In genomic region chr2:160433466-160434172, GRCh38 we compare ENCODE assay signal across 12 cellular contexts. TPM values are rescaled to one million over a fixed set of nuclear protein-coding genes. Genes with fewer than 3 reads are reported as not detected.
A peak's percentile ranks its signal among the peaks of the same experiment; 100 is the strongest.
DNase-seq lines count a peak whose midpoint lies in the region; ATAC-seq and TF ChIP-seq lines count a peak whose summit lies in the region.
"Had no signal": no experiment of that assay in that cellular context is flagged by ENCODE, and none has a peak within 500 bp of the region (broad histone marks: within the 10 kb centered on the region; RNA-seq: fewer than 3 reads in every experiment).

No MANE protein-coding gene starts in this region.

- H3K27ac ChIP-seq in CD4-positive, alpha-beta T cell (ENCODE audit: low read depth, low read length): no peak overlapping the region
- no peak overlapping the region for H3K27ac ChIP-seq in right lobe of liver
- no peak overlapping the region for H3K27ac ChIP-seq in colonic mucosa
- H3K27ac ChIP-seq: WERI-Rb-1 had no signal

- peak; percentile 25 for ATAC-seq in CD4-positive, alpha-beta T cell (ENCODE audit: poor library complexity)
- ATAC-seq in activated CD8-positive, alpha-beta T cell treated with anti-CD3 and anti-CD28 coated beads, Interleukin-2, amount 10 ng/mL, durations not matched to agents 7 days and 5 days: peak; percentile 72
- peak in 3 of 4 donors; percentile 56 to 62 (median 62) for ATAC-seq in right lobe of liver
- ATAC-seq in GM21529 (IDR thresholded peaks at IDR 0.05; ENCODE audit: unreplicated experiment): no peak
- ATAC-seq in GM21619 (IDR thresholded peaks at IDR 0.05; ENCODE audit: unreplicated experiment): no peak

- H3K9ac ChIP-seq in colonic mucosa (ENCODE audit: low read depth in 2 of 2, low read length in 2 of 2): no peak overlapping the region

- no peak overlapping the region for H3K4me3 Mint-ChIP-seq in CD4-positive, alpha-beta T cell
- H3K4me3 Mint-ChIP-seq in activated CD8-positive, alpha-beta T cell treated with anti-CD3 and anti-CD28 coated beads, Interleukin-2, amount 10 ng/mL, durations not matched to agents 7 days and 5 days: no peak overlapping the region
- H3K4me3 Mint-ChIP-seq in activated CD4-positive, alpha-beta memory T cell treated with anti-CD3 and anti-CD28 coated beads for 36 hours: no peak overlapping the region
- H3K4me3 Mint-ChIP-seq: activated T-helper 1 cell treated with anti-CD3 and anti-CD28 coated beads, Interleukin-12 subunit alpha, Interleukin-12 subunit beta, Interleukin-2, Interleukin-4 antibody, amounts not matched to agents 30 ng/mL and 10 ng/mL and 1 ng/mL, durations not matched to agents 14 hours and 24 hours and 36 hours had no signal

- H3K4me1 ChIP-seq in right lobe of liver (peaks cover 0 to 11% (median 5%) of the 10 kb centered on the region in 4 donors), colonic mucosa (no peaks in the 10 kb centered on the region)

- H3K36me3 ChIP-seq in right lobe of liver (no peaks in the 10 kb centered on the region), colonic mucosa (no peaks in the 10 kb centered on the region)
- H3K36me3 ChIP-seq: WERI-Rb-1 had no signal

- H3K4me3 ChIP-seq in right lobe of liver: no peak overlapping the region
- H3K4me3 ChIP-seq in colonic mucosa: no peak overlapping the region

- CTCF ChIA-PET in CD4-positive, alpha-beta T cell (lab: Charles Lee): interaction anchor here (1.2 to 1.6 kb wide), 3 partner anchors 90 to 164 kb away, joined by 3 to 4 read pairs (median 4); no protein-coding TSS in a partner anchor
- CTCF ChIA-PET in activated CD8-positive, alpha-beta T cell treated with anti-CD3 and anti-CD28 coated beads, Interleukin-2, amount 10 ng/mL, durations not matched to agents 7 days and 5 days (lab: Charles Lee): interaction anchor here (0.7 to 1.7 kb wide), 3 partner anchors 29 to 109 kb away, joined by 3 read pairs; no protein-coding TSS in a partner anchor
- CTCF ChIA-PET in activated CD4-positive, alpha-beta memory T cell treated with anti-CD3 and anti-CD28 coated beads for 36 hours (lab: Charles Lee): interaction anchor here (1.2 kb wide), 2 partner anchors 55 to 109 kb away, joined by 3 read pairs; no protein-coding TSS in a partner anchor

- no peak for TF ChIP-seq POLR2A in right lobe of liver (IDR thresholded peaks at IDR 0.05)

- intact Hi-C loops in CD4-positive, alpha-beta T cell (cut with DNase I, micrococcal nuclease): no loop called here
- intact Hi-C loops in right lobe of liver (cut with DNase I): no loop called here
- intact Hi-C loops in activated CD4-positive, alpha-beta memory T cell treated with anti-CD3 and anti-CD28 coated beads for 36 hours (cut with micrococcal nuclease): no loop called here
- intact Hi-C loops in colonic mucosa (cut with DNase I): no loop called here

- no peak for TF ChIP-seq CTCF in CD4-positive, alpha-beta T cell (IDR thresholded peaks at IDR 0.05)
- TF ChIP-seq CTCF in right lobe of liver (IDR thresholded peaks at IDR 0.05) (no peak), colonic mucosa (IDR thresholded peaks at IDR 0.05) (no peak)

- H3K27ac Mint-ChIP-seq in CD4-positive, alpha-beta T cell: peak overlapping the region; percentile 73
- peak overlapping the region; percentile 20 for H3K27ac Mint-ChIP-seq in activated CD8-positive, alpha-beta T cell treated with anti-CD3 and anti-CD28 coated beads, Interleukin-2, amount 10 ng/mL, durations not matched to agents 7 days and 5 days
- H3K27ac Mint-ChIP-seq in activated CD4-positive, alpha-beta memory T cell treated with anti-CD3 and anti-CD28 coated beads for 36 hours: no peak overlapping the region
- H3K27ac Mint-ChIP-seq: activated T-helper 1 cell treated with anti-CD3 and anti-CD28 coated beads, Interleukin-12 subunit alpha, Interleukin-12 subunit beta, Interleukin-2, Interleukin-4 antibody, amounts not matched to agents 30 ng/mL and 10 ng/mL and 1 ng/mL, durations not matched to agents 14 hours and 24 hours and 36 hours had no signal

- no peaks in the 10 kb centered on the region for H3K9me3 Mint-ChIP-seq in CD4-positive, alpha-beta T cell
- peaks cover 13% of the 10 kb centered on the region for H3K9me3 Mint-ChIP-seq in activated CD8-positive, alpha-beta T cell treated with anti-CD3 and anti-CD28 coated beads, Interleukin-2, amount 10 ng/mL, durations not matched to agents 7 days and 5 days (ENCODE audit: insufficient read depth)
- H3K9me3 Mint-ChIP-seq in activated CD4-positive, alpha-beta memory T cell treated with anti-CD3 and anti-CD28 coated beads for 36 hours: peaks cover 13% of the 10 kb centered on the region

- H3K27me3 Mint-ChIP-seq in CD4-positive, alpha-beta T cell: no peaks in the 10 kb centered on the region
- no peaks in the 10 kb centered on the region for H3K27me3 Mint-ChIP-seq in activated CD8-positive, alpha-beta T cell treated with anti-CD3 and anti-CD28 coated beads, Interleukin-2, amount 10 ng/mL, durations not matched to agents 7 days and 5 days (ENCODE audit: low read depth)
- H3K27me3 Mint-ChIP-seq in activated CD4-positive, alpha-beta memory T cell treated with anti-CD3 and anti-CD28 coated beads for 36 hours: no peaks in the 10 kb centered on the region

- no peak for DNase-seq in CD4-positive, alpha-beta T cell
- DNase-seq in HT-29 (ENCODE audit: low spot score): peak; percentile 61
- DNase-seq in activated CD8-positive, alpha-beta T cell treated with anti-CD3 and anti-CD28 coated beads, Interleukin-2, amount 10 ng/mL, durations not matched to agents 7 days and 5 days: no peak
- DNase-seq in right lobe of liver: no peak
- DNase-seq in activated CD4-positive, alpha-beta memory T cell treated with anti-CD3 and anti-CD28 coated beads for 36 hours: no peak
- no peak for DNase-seq in colonic mucosa
- DNase-seq: NCI-H2171, nucleus accumbens, WERI-Rb-1 had no signal

- no peaks in the 10 kb centered on the region for H3K27me3 ChIP-seq in CD4-positive, alpha-beta T cell (ENCODE audit: control insufficient read depth, insufficient read depth, low read length)
- H3K27me3 ChIP-seq in right lobe of liver (no peaks in the 10 kb centered on the region), colonic mucosa (peaks cover 23% of the 10 kb centered on the region)

- peaks cover 4% of the 10 kb centered on the region for H3K9me3 ChIP-seq in CD4-positive, alpha-beta T cell (ENCODE audit: control insufficient read depth, low read length)
- H3K9me3 ChIP-seq in right lobe of liver (no peaks in the 10 kb centered on the region), colonic mucosa (no peaks in the 10 kb centered on the region)

- H3K36me3 Mint-ChIP-seq in CD4-positive, alpha-beta T cell (ENCODE audit: low read depth): peaks cover 42% of the 10 kb centered on the region
- peaks cover 37% of the 10 kb centered on the region for H3K36me3 Mint-ChIP-seq in activated CD8-positive, alpha-beta T cell treated with anti-CD3 and anti-CD28 coated beads, Interleukin-2, amount 10 ng/mL, durations not matched to agents 7 days and 5 days (ENCODE audit: low read depth)
- peaks cover 19% of the 10 kb centered on the region for H3K36me3 Mint-ChIP-seq in activated CD4-positive, alpha-beta memory T cell treated with anti-CD3 and anti-CD28 coated beads for 36 hours

- POLR2A ChIA-PET in CD4-positive, alpha-beta T cell (lab: Charles Lee): interaction anchor here (0.7 kb wide), 1 partner anchor 57 kb away, joined by 3 read pairs; no protein-coding TSS in a partner anchor
- POLR2A ChIA-PET in activated CD8-positive, alpha-beta T cell treated with anti-CD3 and anti-CD28 coated beads, Interleukin-2, amount 10 ng/mL, durations not matched to agents 7 days and 5 days (lab: Charles Lee): interaction anchor here (0.6 kb wide), 1 partner anchor 39 kb away, joined by 3 read pairs; no protein-coding TSS in a partner anchor
- POLR2A ChIA-PET in activated CD4-positive, alpha-beta memory T cell treated with anti-CD3 and anti-CD28 coated beads for 36 hours (lab: Charles Lee): interaction anchor here (0.6 to 0.7 kb wide), 2 partner anchors 14 to 257 kb away, joined by 3 read pairs; no protein-coding TSS in a partner anchor

- WGBS in right lobe of liver (ENCODE audit: insufficient coverage, low coverage, low lambda C conversion rate, missing lambda C conversion rate): 32% methylated on average over 5 of the region's 5 CpGs

- peaks cover 89% of the 10 kb centered on the region for H3K4me1 Mint-ChIP-seq in CD4-positive, alpha-beta T cell (ENCODE audit: low read depth)
- H3K4me1 Mint-ChIP-seq in activated CD8-positive, alpha-beta T cell treated with anti-CD3 and anti-CD28 coated beads, Interleukin-2, amount 10 ng/mL, durations not matched to agents 7 days and 5 days (ENCODE audit: low read depth): peaks cover 49% of the 10 kb centered on the region
- peaks cover 40% of the 10 kb centered on the region for H3K4me1 Mint-ChIP-seq in activated CD4-positive, alpha-beta memory T cell treated with anti-CD3 and anti-CD28 coated beads for 36 hours (ENCODE audit: low read depth)

RNA-seq across cellular contexts. Expression of gene RBMS1, which starts 60.0 kb away (rescaled TPM):
- 10 to 100 TPM; 88.6 to 90.3 TPM for total RNA-seq in CD4-positive, alpha-beta T cell
- total RNA-seq in HT-29 (2014; rRNA removed; shearing (Covaris generic)): 11.1 and 14.2 TPM in 2 replicates
- total RNA-seq in activated CD8-positive, alpha-beta T cell treated with anti-CD3 and anti-CD28 coated beads, Interleukin-2, amount 10 ng/mL, durations not matched to agents 7 days and 5 days: 10 to 100 TPM; 84.7 to 87.9 TPM
- total RNA-seq in right lobe of liver (10 to 100 TPM in 4 of 6 experiments, 1 to 10 TPM in 2; 8.5 to 21.4 (median 14.3) TPM), colonic mucosa (10 to 100 TPM in 1 of 2 donors, 1 to 10 TPM in 1; 6.3 to 21.1 TPM)
- 10 to 100 TPM; 37.9 to 40.0 TPM for total RNA-seq in activated CD4-positive, alpha-beta memory T cell treated with anti-CD3 and anti-CD28 coated beads for 36 hours

Comparison
In these comparisons a context has a peak if more than half of its experiments do, and no peak if none do; other contexts are left out.
1. ATAC-seq: peak in CD4-positive, alpha-beta T cell (single experiment), activated CD8-positive, alpha-beta T cell treated with anti-CD3 and anti-CD28 coated beads, Interleukin-2, amount 10 ng/mL, durations not matched to agents 7 days and 5 days (single experiment) and right lobe of liver (3 of 4); none in GM21529 (single experiment) and GM21619 (single experiment).